ENCODE assay signal across 33 cellular contexts in genomic region chr12:68499616-68500015, GRCh38.
"Had no signal": no experiment of that assay in that cellular context is flagged by ENCODE, and none has a peak within 500 bp of the region (broad histone marks: within the 10 kb centered on the region; RNA-seq: fewer than 3 reads in every experiment).

No MANE protein-coding gene starts in this region.

- H3K4me3 ChIP-seq: ascending aorta, body of pancreas, breast epithelium, SJCRH30, SK-N-MC had no signal

- H3K36me3 ChIP-seq: ascending aorta, breast epithelium, SJCRH30 had no signal

- H3K4me2 ChIP-seq: KMS-11 had no signal

- H3K9me3 ChIP-seq: ascending aorta, body of pancreas, breast epithelium, SJCRH30 had no signal

- H3K27me3 Mint-ChIP-seq: activated CD8-positive, alpha-beta T cell treated with anti-CD3 and anti-CD28 coated beads for 36 hours; activated naive CD4-positive, alpha-beta T cell treated with anti-CD3 and anti-CD28 coated beads, Interleukin-2, amount 50 U/mL, for 24 hours; activated naive CD8-positive, alpha-beta T cell treated with anti-CD3 and anti-CD28 coated beads, Interleukin-2, amount 10 ng/mL, durations not matched to agents 7 days and 5 days; activated T-helper 17 cell treated with anti-CD3 and anti-CD28 coated beads, Interleukin-2, amount 50 U/mL, for 72 hours had no signal

- FAIRE-seq: TTC549 had no signal

- H3K9me3 Mint-ChIP-seq: activated naive CD4-positive, alpha-beta T cell treated with anti-CD3 and anti-CD28 coated beads, Interleukin-2, amount 50 U/mL, for 24 hours; activated naive CD8-positive, alpha-beta T cell treated with anti-CD3 and anti-CD28 coated beads, Interleukin-2, amount 10 ng/mL, durations not matched to agents 7 days and 5 days; activated T-cell treated with anti-CD3 and anti-CD28 coated beads, Interleukin-2, amount 50 U/mL, for 72 hours; activated T-helper 17 cell treated with anti-CD3 and anti-CD28 coated beads, Interleukin-2, amount 50 U/mL, for 72 hours; T-helper 2 cell treated with Interferon-gamma antibody and Interleukin-4, amounts not matched to agents 5 μg/mL and 100 μg/mL, for 36 hours had no signal

- H3K4me1 ChIP-seq: body of pancreas, breast epithelium, SJCRH30 had no signal

- H3K36me3 Mint-ChIP-seq: activated naive CD4-positive, alpha-beta T cell treated with anti-CD3 and anti-CD28 coated beads, Interleukin-2, amount 50 U/mL, for 24 hours had no signal

- DNase-seq: activated CD4-positive, alpha-beta T cell treated with anti-CD3 and anti-CD28 coated beads for 48 hours; activated CD4-positive, alpha-beta T cell treated with anti-CD3 and anti-CD28 coated beads, Interleukin-2, amount 50 U/mL, for 4 hours; activated CD8-positive, alpha-beta T cell treated with anti-CD3 and anti-CD28 coated beads for 36 hours; activated effector memory CD4-positive, alpha-beta T cell treated with anti-CD3 and anti-CD28 coated beads, Interleukin-2, amount 50 U/mL, for 16 hours; activated naive CD4-positive, alpha-beta T cell treated with Interleukin-2 at 50 U/mL for 16 hours; activated naive CD8-positive, alpha-beta T cell treated with anti-CD3 and anti-CD28 coated beads, Interleukin-2, amount 10 ng/mL, durations not matched to agents 7 days and 5 days; activated T-cell treated with anti-CD3 and anti-CD28 coated beads, Interleukin-2, amount 50 U/mL, for 1 hour; activated T-cell treated with anti-CD3 and anti-CD28 coated beads, Interleukin-2, amount 50 U/mL, for 72 hours; amygdala; body of pancreas; caudate nucleus; cerebellar nuclear complex; NCI-H1048; NCI-H1105 treated with DMSO at 0.1 percent for 48 hours; NCI-H1436 treated with DMSO at 0.1 percent for 48 hours; NCI-H1694 treated with DMSO at 0.1 percent for 48 hours; NCI-H2029; NCI-H2171; NCI-H510A; NCI-H526; NCI-H748 treated with DMSO at 0.1 percent for 48 hours; NK-92 treated with Interleukin-12 subunit alpha and Interleukin-12 subunit beta, amount 100 ng/mL, for 24 hours; PC-3; Right ventricle myocardium superior; SJCRH30 had no signal

- H3K27ac ChIP-seq: ascending aorta, body of pancreas, breast epithelium, KMS-11, SJCRH30, SK-N-MC had no signal

- H3K27ac Mint-ChIP-seq: activated CD8-positive, alpha-beta T cell treated with anti-CD3 and anti-CD28 coated beads for 36 hours; activated naive CD4-positive, alpha-beta T cell treated with anti-CD3 and anti-CD28 coated beads, Interleukin-2, amount 50 U/mL, for 24 hours; activated naive CD8-positive, alpha-beta T cell treated with anti-CD3 and anti-CD28 coated beads, Interleukin-2, amount 10 ng/mL, durations not matched to agents 7 days and 5 days; activated T-cell treated with anti-CD3 and anti-CD28 coated beads, Interleukin-2, amount 50 U/mL, for 72 hours; T-helper 2 cell treated with Interferon-gamma antibody and Interleukin-4, amounts not matched to agents 5 μg/mL and 100 μg/mL, for 36 hours had no signal

- H3K27me3 ChIP-seq: ascending aorta, body of pancreas, breast epithelium, SJCRH30 had no signal

- ATAC-seq: activated CD8-positive, alpha-beta T cell treated with anti-CD3 and anti-CD28 coated beads for 36 hours; activated T-cell treated with anti-CD3 and anti-CD28 coated beads, Interleukin-2, amount 50 U/mL, for 72 hours; activated T-helper 17 cell treated with anti-CD3 and anti-CD28 coated beads, Interleukin-2, amount 50 U/mL, for 72 hours; body of pancreas; PC-3 had no signal

- H3K4me3 Mint-ChIP-seq: activated CD8-positive, alpha-beta T cell treated with anti-CD3 and anti-CD28 coated beads for 36 hours; activated naive CD4-positive, alpha-beta T cell treated with anti-CD3 and anti-CD28 coated beads, Interleukin-2, amount 50 U/mL, for 24 hours; activated naive CD8-positive, alpha-beta T cell treated with anti-CD3 and anti-CD28 coated beads, Interleukin-2, amount 10 ng/mL, durations not matched to agents 7 days and 5 days; activated T-cell treated with anti-CD3 and anti-CD28 coated beads, Interleukin-2, amount 50 U/mL, for 72 hours; T-helper 2 cell treated with Interferon-gamma antibody and Interleukin-4, amounts not matched to agents 5 μg/mL and 100 μg/mL, for 36 hours had no signal

- H3K9ac ChIP-seq: KMS-11 had no signal
